Comparison of ENCODE assay signal across 27 cellular contexts in the genomic region with DNA sequence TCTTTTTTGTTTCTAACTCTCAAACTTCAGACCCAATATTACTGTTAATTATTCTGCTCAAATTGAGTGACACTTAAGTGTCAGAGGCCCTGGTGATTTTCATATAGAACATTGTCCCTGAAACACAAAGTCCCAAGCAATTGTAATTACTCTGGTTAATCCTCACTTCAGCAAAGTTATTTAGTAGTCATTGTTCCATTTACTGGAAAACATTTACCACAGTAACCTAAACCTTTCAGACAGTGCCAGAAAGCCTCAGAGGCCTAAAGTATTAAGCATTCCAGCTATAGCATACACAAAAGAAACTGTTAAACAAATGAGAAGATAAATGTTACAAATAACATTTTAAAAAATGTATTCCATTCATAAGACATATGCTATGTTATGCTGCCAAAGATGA.
"Had no signal": no experiment of that assay in that cellular context is flagged by ENCODE, and none has a peak within 500 bp of the region (broad histone marks: within the 10 kb centered on the region; RNA-seq: fewer than 3 reads in every experiment).

No MANE protein-coding gene starts in this region.

- DNase-seq: cerebellar nuclear complex; colonic mucosa; cortex of kidney; effector CD8-positive, alpha-beta T cell; effector memory CD8-positive, alpha-beta T cell; endodermal cell; erythroblast; esophagus squamous epithelium; foreskin fibroblast; foreskin melanocyte; gastrocnemius medialis; heart left ventricle; hypothalamus; immature natural killer cell; islet precursor cell; left cardiac atrium; left ventricle myocardium inferior; lower lobe of right lung; mesenchymal stem cell; mucosa of descending colon had no signal

- H3K4me3 Mint-ChIP-seq: dendritic cell treated with granulocyte-macrophage colony-stimulating factor and Interleukin-4, amounts not matched to agents 40 ng/mL and 50 ng/mL, for 4 days; effector memory CD8-positive, alpha-beta T cell; endodermal cell; immature natural killer cell; mesothelial cell of epicardium had no signal

- H3K27ac ChIP-seq: colonic mucosa, epithelial cell of prostate, esophagus squamous epithelium, gastrocnemius medialis, heart left ventricle, hepatocyte, left ventricle myocardium inferior, lower lobe of right lung had no signal

- H3K36me3 ChIP-seq: colonic mucosa, esophagus squamous epithelium, gastrocnemius medialis, heart left ventricle, left ventricle myocardium inferior, lower lobe of right lung had no signal

- H3K36me3 Mint-ChIP-seq: immature natural killer cell, mesothelial cell of epicardium had no signal

- H3K4me1 Mint-ChIP-seq: immature natural killer cell, mesothelial cell of epicardium had no signal

- ATAC-seq: effector memory CD8-positive, alpha-beta T cell; esophagus mucosa; gastrocnemius medialis; heart left ventricle; left cardiac atrium; left lobe of liver; lower lobe of right lung; mucosa of descending colon had no signal

- H3K4me3 ChIP-seq: colonic mucosa, esophagus squamous epithelium, gastrocnemius medialis, heart left ventricle, hepatocyte, left ventricle myocardium inferior, lower lobe of right lung, mucosa of descending colon had no signal

- H3K4me1 ChIP-seq: colonic mucosa, esophagus squamous epithelium, gastrocnemius medialis, left ventricle myocardium inferior, lower lobe of right lung had no signal

- FAIRE-seq: endometrium had no signal

- H3K27ac Mint-ChIP-seq: dendritic cell treated with granulocyte-macrophage colony-stimulating factor and Interleukin-4, amounts not matched to agents 40 ng/mL and 50 ng/mL, for 4 days; effector memory CD8-positive, alpha-beta T cell; endodermal cell; immature natural killer cell; mesothelial cell of epicardium had no signal

- H3K27me3 Mint-ChIP-seq: dendritic cell treated with granulocyte-macrophage colony-stimulating factor and Interleukin-4, amounts not matched to agents 40 ng/mL and 50 ng/mL, for 4 days; effector memory CD8-positive, alpha-beta T cell had no signal

- H3K9me3 ChIP-seq: colonic mucosa, gastrocnemius medialis, lower lobe of right lung, mucosa of descending colon had no signal
